Comparison of ENCODE assay signal across 9 cellular contexts in the genomic region with DNA sequence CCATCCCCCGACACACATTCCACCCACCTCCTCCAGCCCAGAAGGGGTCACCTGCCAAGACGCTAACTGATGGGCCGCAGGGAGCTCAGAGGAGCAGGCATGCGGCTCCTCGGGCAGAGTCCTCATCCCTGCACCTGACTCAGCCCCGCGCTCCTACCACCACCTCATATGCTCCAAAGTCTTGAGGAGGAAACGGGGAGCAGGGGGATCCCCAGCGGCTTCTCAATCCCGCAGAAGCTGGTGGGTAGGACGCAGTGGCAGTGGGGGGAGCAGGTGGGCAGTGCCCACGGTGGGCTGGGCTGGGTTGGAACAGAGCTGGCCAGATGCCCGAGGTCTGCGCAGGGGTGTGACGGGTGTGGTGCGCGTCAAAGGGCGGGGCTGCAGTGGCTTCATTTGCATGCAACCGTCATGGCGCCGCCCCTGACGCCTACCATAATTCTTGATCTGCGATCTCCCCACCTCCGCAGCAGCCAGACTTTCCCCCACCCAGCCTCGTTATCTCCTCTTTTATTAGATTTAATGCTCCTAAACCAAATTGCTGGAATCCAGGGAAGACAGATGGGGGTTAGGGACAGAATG. TPM values are rescaled to one million over a fixed set of nuclear protein-coding genes. Genes with fewer than 3 reads are reported as not detected.
DNase-seq lines count a peak whose midpoint lies in the region; ATAC-seq and TF ChIP-seq lines count a peak whose summit lies in the region.
"Had no signal": no experiment of that assay in that cellular context is flagged by ENCODE, and none has a peak within 500 bp of the region (broad histone marks: within the 10 kb centered on the region; RNA-seq: fewer than 3 reads in every experiment).

No MANE protein-coding gene starts in this region.

- POLR2A ChIA-PET in SK-N-SH (lab: Yijun Ruan, JAX), result interaction anchor here (1.0 kb wide), 2 partner anchors 25 to 125 kb away, joined by 3 read pairs; a partner anchor contains a TSS

- TF ChIP-seq POLR2A in suprapubic skin (IDR thresholded peaks at IDR 0.05), result no peak

- TF ChIP-seq RAD21 in SK-N-SH (IDR thresholded peaks at IDR 0.05; ENCODE audit: low read length), result no peak

- H3K4me1 ChIP-seq in SK-N-SH (ENCODE audit: control insufficient read depth in 1 of 2, insufficient read depth in 2 of 2, low read depth in 1 of 2, low read length in 1 of 2) (peaks cover 8 to 37% of the 10 kb centered on the region in 2 experiments; a peak in 2 of 4 replicates), suprapubic skin (peaks cover 37% of the 10 kb centered on the region)

- peaks cover 7% of the 10 kb centered on the region for H3K27me3 Mint-ChIP-seq in activated T-helper 2 cell treated with anti-CD3 and anti-CD28 coated beads, Interferon-gamma antibody, Interleukin-2, Interleukin-4, amounts not matched to agents 10 μg/mL and 5 μg/mL and 100 μg/mL, durations not matched to agents 14 hours and 24 hours and 36 hours (ENCODE audit: low read depth)

- no peaks in the 10 kb centered on the region for H3K9me3 ChIP-seq in SK-N-SH
- H3K9me3 ChIP-seq in suprapubic skin, result no peaks in the 10 kb centered on the region

- peak overlapping the region; percentile 5 for H3K4me3 Mint-ChIP-seq in activated T-helper 2 cell treated with anti-CD3 and anti-CD28 coated beads, Interferon-gamma antibody, Interleukin-2, Interleukin-4, amounts not matched to agents 10 μg/mL and 5 μg/mL and 100 μg/mL, durations not matched to agents 14 hours and 24 hours and 36 hours (ENCODE audit: low read depth)
- H3K4me3 Mint-ChIP-seq: activated T-cell treated with anti-CD3 and anti-CD28 coated beads, Interleukin-2, amount 50 U/mL, for 72 hours had no signal

- H3K4me2 ChIP-seq in SK-N-SH, result no peak overlapping the region

- H3K9me3 Mint-ChIP-seq in activated T-helper 2 cell treated with anti-CD3 and anti-CD28 coated beads, Interferon-gamma antibody, Interleukin-2, Interleukin-4, amounts not matched to agents 10 μg/mL and 5 μg/mL and 100 μg/mL, durations not matched to agents 14 hours and 24 hours and 36 hours, result no peaks in the 10 kb centered on the region
- H3K9me3 Mint-ChIP-seq: activated T-cell treated with anti-CD3 and anti-CD28 coated beads, Interleukin-2, amount 50 U/mL, for 72 hours had no signal

- DNase-seq in SK-N-SH (peak; percentile 75), islet precursor cell (peak; percentile 65), suprapubic skin (ENCODE audit: low spot score in 2 of 2) (no peak), NCI-H146 treated with DMSO at 0.1 percent for 48 hours (lab: John Stamatoyannopoulos, UW; ENCODE audit: unreplicated experiment) (no peak), HK-2 (ENCODE audit: unreplicated experiment) (no peak)
- peak; percentile 11 for DNase-seq in activated T-helper 2 cell treated with anti-CD3 and anti-CD28 coated beads, Interferon-gamma antibody, Interleukin-2, Interleukin-4, amounts not matched to agents 10 μg/mL and 5 μg/mL and 100 μg/mL, durations not matched to agents 14 hours and 24 hours and 36 hours (ENCODE audit: low spot score)

- intact Hi-C loops in activated T-helper 2 cell treated with anti-CD3 and anti-CD28 coated beads, Interferon-gamma antibody, Interleukin-2, Interleukin-4, amounts not matched to agents 10 μg/mL and 5 μg/mL and 100 μg/mL, durations not matched to agents 14 hours and 24 hours and 36 hours (cut with micrococcal nuclease), result no loop called here

- CTCF ChIA-PET in SK-N-SH (lab: Yijun Ruan, JAX), result interaction anchor here (0.9 to 1.8 kb wide), 4 partner anchors 10 to 362 kb away, joined by 3 to 5 read pairs (median 4); no protein-coding TSS in a partner anchor

- H3K4me1 Mint-ChIP-seq in activated T-helper 2 cell treated with anti-CD3 and anti-CD28 coated beads, Interferon-gamma antibody, Interleukin-2, Interleukin-4, amounts not matched to agents 10 μg/mL and 5 μg/mL and 100 μg/mL, durations not matched to agents 14 hours and 24 hours and 36 hours (ENCODE audit: low read depth), result peaks cover 6% of the 10 kb centered on the region

- H2AFZ ChIP-seq in SK-N-SH (ENCODE audit: low read depth), result no peak overlapping the region

- no peaks in the 10 kb centered on the region for H3K36me3 Mint-ChIP-seq in activated T-helper 2 cell treated with anti-CD3 and anti-CD28 coated beads, Interferon-gamma antibody, Interleukin-2, Interleukin-4, amounts not matched to agents 10 μg/mL and 5 μg/mL and 100 μg/mL, durations not matched to agents 14 hours and 24 hours and 36 hours (ENCODE audit: low read depth)

- H3K9me2 ChIP-seq in SK-N-SH, result no peaks in the 10 kb centered on the region

- TF ChIP-seq EP300 in SK-N-SH (IDR thresholded peaks at IDR 0.05; ENCODE audit: borderline replicate concordance in 1 of 2, low read depth in 1 of 2, low read length in 1 of 2), result peak in 1 of 2 experiments; percentile 40; a peak in 1 of 4 replicates
- TF ChIP-seq EP300 in suprapubic skin (IDR thresholded peaks at IDR 0.05), result no peak

- H4K20me1 ChIP-seq in SK-N-SH (ENCODE audit: insufficient read depth), result no peaks in the 10 kb centered on the region

- H3K79me2 ChIP-seq in SK-N-SH (ENCODE audit: insufficient read depth), result no peaks in the 10 kb centered on the region

- H3F3A ChIP-seq in SK-N-SH (replicated peaks; ENCODE audit: insufficient read depth), result no peaks in the 10 kb centered on the region

- no peak overlapping the region for H3K4me3 ChIP-seq in SK-N-SH (ENCODE audit: low read depth in 2 of 2, low read length in 1 of 2)
- H3K4me3 ChIP-seq in suprapubic skin, result peak overlapping the region; percentile 20

- H3K36me3 ChIP-seq in SK-N-SH (replicated peaks in 1 of 2; ENCODE audit: control insufficient read depth in 1 of 2, insufficient read depth in 2 of 2, low read length in 1 of 2), result no peaks in the 10 kb centered on the region
- H3K36me3 ChIP-seq in suprapubic skin, result no peaks in the 10 kb centered on the region

- no peaks in the 10 kb centered on the region for H3K27me3 ChIP-seq in SK-N-SH (ENCODE audit: insufficient read depth)
- H3K27me3 ChIP-seq in suprapubic skin, result no peaks in the 10 kb centered on the region

- WGBS in SK-N-SH (ENCODE audit: low lambda C conversion rate), result 57% methylated on average over 19 of the region's 25 CpGs
- 26% methylated on average over 15 of the region's 25 CpGs for whole genome bisulfite sequencing in suprapubic skin

- H3K27ac ChIP-seq in SK-N-SH (ENCODE audit: low read depth in 2 of 2, low read length in 1 of 2) (no peak overlapping the region; a peak in 1 of 4 replicates), suprapubic skin (peak overlapping the region; percentile 59)

- no peak overlapping the region for H3K9ac ChIP-seq in SK-N-SH

- TF ChIP-seq CTCF in SK-N-SH (IDR thresholded peaks at IDR 0.05) (no peak), suprapubic skin (IDR thresholded peaks at IDR 0.05) (no peak)

- no peak overlapping the region for H3K27ac Mint-ChIP-seq in activated T-helper 2 cell treated with anti-CD3 and anti-CD28 coated beads, Interferon-gamma antibody, Interleukin-2, Interleukin-4, amounts not matched to agents 10 μg/mL and 5 μg/mL and 100 μg/mL, durations not matched to agents 14 hours and 24 hours and 36 hours
- H3K27ac Mint-ChIP-seq: activated T-cell treated with anti-CD3 and anti-CD28 coated beads, Interleukin-2, amount 50 U/mL, for 72 hours had no signal

- ATAC-seq in SK-N-SH treated with all-trans-retinoic acid at 6 μM for 48 hours, result no peak
- no peak for ATAC-seq in GM19397 (IDR thresholded peaks at IDR 0.05; ENCODE audit: unreplicated experiment)

TF ChIP-seq in SK-N-SH, 30 proteins besides CTCF, POLR2A, EP300 and RAD21 (continues in another document):
- TF ChIP-seq, protein P1, sequence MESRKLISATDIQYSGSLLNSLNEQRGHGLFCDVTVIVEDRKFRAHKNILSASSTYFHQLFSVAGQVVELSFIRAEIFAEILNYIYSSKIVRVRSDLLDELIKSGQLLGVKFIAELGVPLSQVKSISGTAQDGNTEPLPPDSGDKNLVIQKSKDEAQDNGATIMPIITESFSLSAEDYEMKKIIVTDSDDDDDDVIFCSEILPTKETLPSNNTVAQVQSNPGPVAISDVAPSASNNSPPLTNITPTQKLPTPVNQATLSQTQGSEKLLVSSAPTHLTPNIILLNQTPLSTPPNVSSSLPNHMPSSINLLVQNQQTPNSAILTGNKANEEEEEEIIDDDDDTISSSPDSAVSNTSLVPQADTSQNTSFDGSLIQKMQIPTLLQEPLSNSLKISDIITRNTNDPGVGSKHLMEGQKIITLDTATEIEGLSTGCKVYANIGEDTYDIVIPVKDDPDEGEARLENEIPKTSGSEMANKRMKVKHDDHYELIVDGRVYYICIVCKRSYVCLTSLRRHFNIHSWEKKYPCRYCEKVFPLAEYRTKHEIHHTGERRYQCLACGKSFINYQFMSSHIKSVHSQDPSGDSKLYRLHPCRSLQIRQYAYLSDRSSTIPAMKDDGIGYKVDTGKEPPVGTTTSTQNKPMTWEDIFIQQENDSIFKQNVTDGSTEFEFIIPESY (IDR thresholded peaks at IDR 0.05; ENCODE audit: borderline replicate concordance, low read depth), result no peak
- peak; percentile 45 for TF ChIP-seq GATA2 (CRISPR knock-in tag; IDR thresholded peaks at IDR 0.05)
- TF ChIP-seq POLR2AphosphoS5 (IDR thresholded peaks at IDR 0.05; ENCODE audit: low read depth, low read length), result no peak

TF ChIP-seq in SK-N-SH treated with all-trans-retinoic acid at 6 μM for 48 hours, 23 proteins besides CTCF, POLR2A, EP300 and RAD21 (continues in another document):
- TF ChIP-seq ZNF565 (CRISPR knock-in tag; conservative IDR thresholded peaks at IDR 0.05; ENCODE audit: low read depth) (no peak), ZFP3 (CRISPR knock-in tag; IDR thresholded peaks at IDR 0.05) (no peak)
- TF ChIP-seq, protein P2, sequence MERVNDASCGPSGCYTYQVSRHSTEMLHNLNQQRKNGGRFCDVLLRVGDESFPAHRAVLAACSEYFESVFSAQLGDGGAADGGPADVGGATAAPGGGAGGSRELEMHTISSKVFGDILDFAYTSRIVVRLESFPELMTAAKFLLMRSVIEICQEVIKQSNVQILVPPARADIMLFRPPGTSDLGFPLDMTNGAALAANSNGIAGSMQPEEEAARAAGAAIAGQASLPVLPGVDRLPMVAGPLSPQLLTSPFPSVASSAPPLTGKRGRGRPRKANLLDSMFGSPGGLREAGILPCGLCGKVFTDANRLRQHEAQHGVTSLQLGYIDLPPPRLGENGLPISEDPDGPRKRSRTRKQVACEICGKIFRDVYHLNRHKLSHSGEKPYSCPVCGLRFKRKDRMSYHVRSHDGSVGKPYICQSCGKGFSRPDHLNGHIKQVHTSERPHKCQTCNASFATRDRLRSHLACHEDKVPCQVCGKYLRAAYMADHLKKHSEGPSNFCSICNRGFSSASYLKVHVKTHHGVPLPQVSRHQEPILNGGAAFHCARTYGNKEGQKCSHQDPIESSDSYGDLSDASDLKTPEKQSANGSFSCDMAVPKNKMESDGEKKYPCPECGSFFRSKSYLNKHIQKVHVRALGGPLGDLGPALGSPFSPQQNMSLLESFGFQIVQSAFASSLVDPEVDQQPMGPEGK (CRISPR knock-in tag; IDR thresholded peaks at IDR 0.05; ENCODE audit: borderline replicate concordance), result no peak

RNA-seq across cellular contexts. Expression of a gene that starts 39.0 kb away (rescaled TPM):
- 3.1 and 4.3 TPM in 2 replicates for polyA plus RNA-seq in SK-N-SH (2012; rRNA removed)
- 2.5 and 3.7 TPM in 2 replicates for polyA plus RNA-seq in SK-N-SH (2012; cell fraction: cytosol; rRNA removed)
- 1.4 and 2.3 TPM in 2 replicates for polyA plus RNA-seq in SK-N-SH (2012; cell fraction: nucleus; rRNA removed)
- 0.09 TPM in 1 of 2 replicates, not detected in the other for total RNA-seq in activated T-helper 2 cell treated with anti-CD3 and anti-CD28 coated beads, Interferon-gamma antibody, Interleukin-2, Interleukin-4, amounts not matched to agents 10 μg/mL and 5 μg/mL and 100 μg/mL, durations not matched to agents 14 hours and 24 hours and 36 hours
- total RNA-seq in suprapubic skin, result 100 to 1,000 TPM in 3 of 4 donors, 10 to 100 TPM in 1; 91.6 to 187 (median 139) TPM

Comparison
In these comparisons a context has a peak if more than half of its experiments do, and no peak if none do; other contexts are left out.
1. DNase-seq: peak in SK-N-SH (single experiment), activated T-helper 2 cell treated with anti-CD3 and anti-CD28 coated beads, Interferon-gamma antibody, Interleukin-2, Interleukin-4, amounts not matched to agents 10 μg/mL and 5 μg/mL and 100 μg/mL, durations not matched to agents 14 hours and 24 hours and 36 hours (single experiment) and islet precursor cell (single experiment); none in suprapubic skin (0 of 2), NCI-H146 treated with DMSO at 0.1 percent for 48 hours (single experiment) and HK-2 (single experiment).
2. RNA of a gene that starts 39.0 kb away (total RNA-seq): 91.6 to 187 TPM in suprapubic skin; 0.09 TPM in activated T-helper 2 cell treated with anti-CD3 and anti-CD28 coated beads, Interferon-gamma antibody, Interleukin-2, Interleukin-4, amounts not matched to agents 10 μg/mL and 5 μg/mL and 100 μg/mL, durations not matched to agents 14 hours and 24 hours and 36 hours; every median in the first group is over 10 times any median in the second.